Comparison of ENCODE assay signal across 1 cellular context in the genomic region with DNA sequence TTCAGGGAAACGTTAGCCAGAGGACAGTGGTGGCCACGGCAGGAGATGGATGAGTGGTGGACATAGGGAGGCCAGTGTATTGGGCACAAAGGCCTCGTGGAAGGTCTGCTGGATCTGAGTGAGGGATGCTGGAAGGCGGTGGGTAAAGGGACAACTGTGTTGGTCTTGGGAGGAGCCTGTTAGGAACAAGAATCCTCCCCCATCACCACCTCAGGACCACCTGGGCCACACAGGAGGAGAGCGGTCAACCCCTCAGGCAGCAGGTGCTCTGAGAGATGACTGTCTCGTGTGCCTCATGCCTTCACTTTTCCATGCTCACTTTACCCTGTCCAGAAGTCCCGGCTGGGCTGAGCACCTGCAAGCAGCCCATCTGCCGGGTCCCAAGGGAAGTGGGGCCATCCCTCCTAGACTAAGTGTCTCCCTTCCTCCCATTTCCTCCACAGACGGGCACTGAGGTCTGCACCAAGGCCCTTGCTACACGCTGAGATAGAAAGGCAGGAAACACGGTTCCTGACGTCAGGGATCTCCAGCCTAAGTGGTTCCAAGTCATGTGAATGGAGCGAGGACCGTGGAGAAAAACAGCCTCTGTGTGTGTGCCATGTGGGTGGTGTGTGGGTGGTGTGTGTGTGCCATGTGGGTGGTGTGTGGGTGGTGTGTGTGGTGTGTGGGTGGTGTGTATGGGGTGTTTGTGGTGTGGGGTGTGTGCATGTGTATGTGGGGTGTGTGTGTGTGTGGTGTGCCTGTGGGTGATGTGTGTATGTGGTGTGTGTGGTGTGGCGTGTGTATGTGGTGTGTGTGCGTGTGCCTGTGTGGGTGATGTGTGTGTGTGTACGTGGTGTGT.
TF ChIP-seq lines count a peak whose summit lies in the region.

No MANE protein-coding gene starts in this region.

TF ChIP-seq in HepG2, 621 proteins besides CTCF, POLR2A, EP300 and RAD21 (continues in another document):
- peak; percentile 63 for TF ChIP-seq ZNF883 (CRISPR knock-in tag; IDR thresholded peaks at IDR 0.05; ENCODE audit: not compliant biosample characterization)
- TF ChIP-seq, protein P1, sequence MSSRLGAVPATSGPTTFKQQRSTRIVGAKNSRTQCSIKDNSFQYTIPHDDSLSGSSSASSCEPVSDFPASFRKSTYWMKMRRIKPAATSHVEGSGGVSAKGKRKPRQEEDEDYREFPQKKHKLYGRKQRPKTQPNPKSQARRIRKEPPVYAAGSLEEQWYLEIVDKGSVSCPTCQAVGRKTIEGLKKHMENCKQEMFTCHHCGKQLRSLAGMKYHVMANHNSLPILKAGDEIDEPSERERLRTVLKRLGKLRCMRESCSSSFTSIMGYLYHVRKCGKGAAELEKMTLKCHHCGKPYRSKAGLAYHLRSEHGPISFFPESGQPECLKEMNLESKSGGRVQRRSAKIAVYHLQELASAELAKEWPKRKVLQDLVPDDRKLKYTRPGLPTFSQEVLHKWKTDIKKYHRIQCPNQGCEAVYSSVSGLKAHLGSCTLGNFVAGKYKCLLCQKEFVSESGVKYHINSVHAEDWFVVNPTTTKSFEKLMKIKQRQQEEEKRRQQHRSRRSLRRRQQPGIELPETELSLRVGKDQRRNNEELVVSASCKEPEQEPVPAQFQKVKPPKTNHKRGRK (CRISPR knock-in tag; IDR thresholded peaks at IDR 0.05), result 0 out of 2 replicates have a peak, but pooled peaks have one; percentile 11
- TF ChIP-seq, protein P2, sequence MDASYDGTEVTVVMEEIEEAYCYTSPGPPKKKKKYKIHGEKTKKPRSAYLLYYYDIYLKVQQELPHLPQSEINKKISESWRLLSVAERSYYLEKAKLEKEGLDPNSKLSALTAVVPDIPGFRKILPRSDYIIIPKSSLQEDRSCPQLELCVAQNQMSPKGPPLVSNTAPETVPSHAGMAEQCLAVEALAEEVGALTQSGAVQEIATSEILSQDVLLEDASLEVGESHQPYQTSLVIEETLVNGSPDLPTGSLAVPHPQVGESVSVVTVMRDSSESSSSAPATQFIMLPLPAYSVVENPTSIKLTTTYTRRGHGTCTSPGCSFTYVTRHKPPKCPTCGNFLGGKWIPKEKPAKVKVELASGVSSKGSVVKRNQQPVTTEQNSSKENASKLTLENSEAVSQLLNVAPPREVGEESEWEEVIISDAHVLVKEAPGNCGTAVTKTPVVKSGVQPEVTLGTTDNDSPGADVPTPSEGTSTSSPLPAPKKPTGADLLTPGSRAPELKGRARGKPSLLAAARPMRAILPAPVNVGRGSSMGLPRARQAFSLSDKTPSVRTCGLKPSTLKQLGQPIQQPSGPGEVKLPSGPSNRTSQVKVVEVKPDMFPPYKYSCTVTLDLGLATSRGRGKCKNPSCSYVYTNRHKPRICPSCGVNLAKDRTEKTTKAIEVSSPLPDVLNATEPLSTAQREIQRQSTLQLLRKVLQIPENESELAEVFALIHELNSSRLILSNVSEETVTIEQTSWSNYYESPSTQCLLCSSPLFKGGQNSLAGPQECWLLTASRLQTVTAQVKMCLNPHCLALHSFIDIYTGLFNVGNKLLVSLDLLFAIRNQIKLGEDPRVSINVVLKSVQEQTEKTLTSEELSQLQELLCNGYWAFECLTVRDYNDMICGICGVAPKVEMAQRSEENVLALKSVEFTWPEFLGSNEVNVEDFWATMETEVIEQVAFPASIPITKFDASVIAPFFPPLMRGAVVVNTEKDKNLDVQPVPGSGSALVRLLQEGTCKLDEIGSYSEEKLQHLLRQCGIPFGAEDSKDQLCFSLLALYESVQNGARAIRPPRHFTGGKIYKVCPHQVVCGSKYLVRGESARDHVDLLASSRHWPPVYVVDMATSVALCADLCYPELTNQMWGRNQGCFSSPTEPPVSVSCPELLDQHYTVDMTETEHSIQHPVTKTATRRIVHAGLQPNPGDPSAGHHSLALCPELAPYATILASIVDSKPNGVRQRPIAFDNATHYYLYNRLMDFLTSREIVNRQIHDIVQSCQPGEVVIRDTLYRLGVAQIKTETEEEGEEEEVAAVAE (CRISPR knock-in tag; IDR thresholded peaks at IDR 0.05; ENCODE audit: borderline replicate concordance), result no peak
- TF ChIP-seq ZNF572 (CRISPR knock-in tag; IDR thresholded peaks at IDR 0.05), result 0 out of 2 replicates have a peak, but pooled peaks have one; percentile 20
- TF ChIP-seq, protein P3, sequence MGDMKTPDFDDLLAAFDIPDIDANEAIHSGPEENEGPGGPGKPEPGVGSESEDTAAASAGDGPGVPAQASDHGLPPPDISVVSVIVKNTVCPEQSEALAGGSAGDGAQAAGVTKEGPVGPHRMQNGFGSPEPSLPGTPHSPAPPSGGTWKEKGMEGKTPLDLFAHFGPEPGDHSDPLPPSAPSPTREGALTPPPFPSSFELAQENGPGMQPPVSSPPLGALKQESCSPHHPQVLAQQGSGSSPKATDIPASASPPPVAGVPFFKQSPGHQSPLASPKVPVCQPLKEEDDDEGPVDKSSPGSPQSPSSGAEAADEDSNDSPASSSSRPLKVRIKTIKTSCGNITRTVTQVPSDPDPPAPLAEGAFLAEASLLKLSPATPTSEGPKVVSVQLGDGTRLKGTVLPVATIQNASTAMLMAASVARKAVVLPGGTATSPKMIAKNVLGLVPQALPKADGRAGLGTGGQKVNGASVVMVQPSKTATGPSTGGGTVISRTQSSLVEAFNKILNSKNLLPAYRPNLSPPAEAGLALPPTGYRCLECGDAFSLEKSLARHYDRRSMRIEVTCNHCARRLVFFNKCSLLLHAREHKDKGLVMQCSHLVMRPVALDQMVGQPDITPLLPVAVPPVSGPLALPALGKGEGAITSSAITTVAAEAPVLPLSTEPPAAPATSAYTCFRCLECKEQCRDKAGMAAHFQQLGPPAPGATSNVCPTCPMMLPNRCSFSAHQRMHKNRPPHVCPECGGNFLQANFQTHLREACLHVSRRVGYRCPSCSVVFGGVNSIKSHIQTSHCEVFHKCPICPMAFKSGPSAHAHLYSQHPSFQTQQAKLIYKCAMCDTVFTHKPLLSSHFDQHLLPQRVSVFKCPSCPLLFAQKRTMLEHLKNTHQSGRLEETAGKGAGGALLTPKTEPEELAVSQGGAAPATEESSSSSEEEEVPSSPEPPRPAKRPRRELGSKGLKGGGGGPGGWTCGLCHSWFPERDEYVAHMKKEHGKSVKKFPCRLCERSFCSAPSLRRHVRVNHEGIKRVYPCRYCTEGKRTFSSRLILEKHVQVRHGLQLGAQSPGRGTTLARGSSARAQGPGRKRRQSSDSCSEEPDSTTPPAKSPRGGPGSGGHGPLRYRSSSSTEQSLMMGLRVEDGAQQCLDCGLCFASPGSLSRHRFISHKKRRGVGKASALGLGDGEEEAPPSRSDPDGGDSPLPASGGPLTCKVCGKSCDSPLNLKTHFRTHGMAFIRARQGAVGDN (CRISPR knock-in tag; IDR thresholded peaks at IDR 0.05), result 0 out of 2 replicates have a peak, but pooled peaks have one; percentile 11
- no peak for TF ChIP-seq NAIF1 (CRISPR knock-in tag; IDR thresholded peaks at IDR 0.05; ENCODE audit: borderline replicate concordance)
- TF ChIP-seq ZNF558 (CRISPR knock-in tag; IDR thresholded peaks at IDR 0.05; ENCODE audit: borderline replicate concordance), result 0 out of 2 replicates have a peak, but pooled peaks have one; percentile 7
- TF ChIP-seq ZNF354B (CRISPR knock-in tag; IDR thresholded peaks at IDR 0.05), result no peak
- no peak for TF ChIP-seq TEAD3 (CRISPR knock-in tag; optimal IDR thresholded peaks at IDR 0.05; ENCODE audit: borderline replicate concordance)
- TF ChIP-seq ZNF589 (CRISPR knock-in tag; conservative IDR thresholded peaks at IDR 0.05), result 0 out of 2 replicates have a peak, but pooled peaks have one; percentile 79
- TF ChIP-seq, protein P4, sequence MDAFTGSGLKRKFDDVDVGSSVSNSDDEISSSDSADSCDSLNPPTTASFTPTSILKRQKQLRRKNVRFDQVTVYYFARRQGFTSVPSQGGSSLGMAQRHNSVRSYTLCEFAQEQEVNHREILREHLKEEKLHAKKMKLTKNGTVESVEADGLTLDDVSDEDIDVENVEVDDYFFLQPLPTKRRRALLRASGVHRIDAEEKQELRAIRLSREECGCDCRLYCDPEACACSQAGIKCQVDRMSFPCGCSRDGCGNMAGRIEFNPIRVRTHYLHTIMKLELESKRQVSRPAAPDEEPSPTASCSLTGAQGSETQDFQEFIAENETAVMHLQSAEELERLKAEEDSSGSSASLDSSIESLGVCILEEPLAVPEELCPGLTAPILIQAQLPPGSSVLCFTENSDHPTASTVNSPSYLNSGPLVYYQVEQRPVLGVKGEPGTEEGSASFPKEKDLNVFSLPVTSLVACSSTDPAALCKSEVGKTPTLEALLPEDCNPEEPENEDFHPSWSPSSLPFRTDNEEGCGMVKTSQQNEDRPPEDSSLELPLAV (CRISPR knock-in tag; conservative IDR thresholded peaks at IDR 0.05; ENCODE audit: low read depth), result no peak
- TF ChIP-seq, protein P5, sequence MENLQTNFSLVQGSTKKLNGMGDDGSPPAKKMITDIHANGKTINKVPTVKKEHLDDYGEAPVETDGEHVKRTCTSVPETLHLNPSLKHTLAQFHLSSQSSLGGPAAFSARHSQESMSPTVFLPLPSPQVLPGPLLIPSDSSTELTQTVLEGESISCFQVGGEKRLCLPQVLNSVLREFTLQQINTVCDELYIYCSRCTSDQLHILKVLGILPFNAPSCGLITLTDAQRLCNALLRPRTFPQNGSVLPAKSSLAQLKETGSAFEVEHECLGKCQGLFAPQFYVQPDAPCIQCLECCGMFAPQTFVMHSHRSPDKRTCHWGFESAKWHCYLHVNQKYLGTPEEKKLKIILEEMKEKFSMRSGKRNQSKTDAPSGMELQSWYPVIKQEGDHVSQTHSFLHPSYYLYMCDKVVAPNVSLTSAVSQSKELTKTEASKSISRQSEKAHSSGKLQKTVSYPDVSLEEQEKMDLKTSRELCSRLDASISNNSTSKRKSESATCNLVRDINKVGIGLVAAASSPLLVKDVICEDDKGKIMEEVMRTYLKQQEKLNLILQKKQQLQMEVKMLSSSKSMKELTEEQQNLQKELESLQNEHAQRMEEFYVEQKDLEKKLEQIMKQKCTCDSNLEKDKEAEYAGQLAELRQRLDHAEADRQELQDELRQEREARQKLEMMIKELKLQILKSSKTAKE (CRISPR knock-in tag; IDR thresholded peaks at IDR 0.05; ENCODE audit: borderline replicate concordance), result peak; percentile 48; the same call in 1 of the 2 replicates
- 0 out of 2 replicates have a peak, but pooled peaks have one; percentile 65 for TF ChIP-seq HOXA9 (CRISPR knock-in tag; IDR thresholded peaks at IDR 0.05; ENCODE audit: borderline replicate concordance)
- 0 out of 2 replicates have a peak, but pooled peaks have one; percentile 20 for TF ChIP-seq ZNF737 (CRISPR knock-in tag; IDR thresholded peaks at IDR 0.05; ENCODE audit: borderline replicate concordance)
- TF ChIP-seq HNRNPLL (IDR thresholded peaks at IDR 0.05; ENCODE audit: low read depth, low read length, poor library complexity, severe bottlenecking), result peak; percentile 80
- TF ChIP-seq, protein P6, sequence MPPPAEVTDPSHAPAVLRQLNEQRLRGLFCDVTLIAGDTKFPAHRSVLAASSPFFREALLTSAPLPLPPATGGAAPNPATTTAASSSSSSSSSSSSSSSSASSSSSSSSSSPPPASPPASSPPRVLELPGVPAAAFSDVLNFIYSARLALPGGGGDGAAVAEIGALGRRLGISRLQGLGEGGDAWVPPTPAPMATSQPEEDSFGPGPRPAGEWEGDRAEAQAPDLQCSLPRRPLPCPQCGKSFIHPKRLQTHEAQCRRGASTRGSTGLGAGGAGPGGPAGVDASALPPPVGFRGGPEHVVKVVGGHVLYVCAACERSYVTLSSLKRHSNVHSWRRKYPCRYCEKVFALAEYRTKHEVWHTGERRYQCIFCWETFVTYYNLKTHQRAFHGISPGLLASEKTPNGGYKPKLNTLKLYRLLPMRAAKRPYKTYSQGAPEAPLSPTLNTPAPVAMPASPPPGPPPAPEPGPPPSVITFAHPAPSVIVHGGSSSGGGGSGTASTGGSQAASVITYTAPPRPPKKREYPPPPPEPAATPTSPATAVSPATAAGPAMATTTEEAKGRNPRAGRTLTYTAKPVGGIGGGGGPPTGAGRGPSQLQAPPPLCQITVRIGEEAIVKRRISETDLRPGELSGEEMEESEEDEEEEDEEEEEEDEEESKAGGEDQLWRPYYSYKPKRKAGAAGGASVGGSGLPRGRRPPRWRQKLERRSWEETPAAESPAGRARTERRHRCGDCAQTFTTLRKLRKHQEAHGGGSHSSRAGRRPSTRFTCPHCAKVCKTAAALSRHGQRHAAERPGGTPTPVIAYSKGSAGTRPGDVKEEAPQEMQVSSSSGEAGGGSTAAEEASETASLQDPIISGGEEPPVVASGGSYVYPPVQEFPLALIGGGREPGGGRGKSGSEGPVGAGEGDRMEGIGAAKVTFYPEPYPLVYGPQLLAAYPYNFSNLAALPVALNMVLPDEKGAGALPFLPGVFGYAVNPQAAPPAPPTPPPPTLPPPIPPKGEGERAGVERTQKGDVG (CRISPR knock-in tag; IDR thresholded peaks at IDR 0.05; ENCODE audit: borderline replicate concordance), result peak; percentile 29; the same call in 1 of the 2 replicates
- TF ChIP-seq ZNF251 (CRISPR knock-in tag; IDR thresholded peaks at IDR 0.05), result no peak
- TF ChIP-seq, protein P7, sequence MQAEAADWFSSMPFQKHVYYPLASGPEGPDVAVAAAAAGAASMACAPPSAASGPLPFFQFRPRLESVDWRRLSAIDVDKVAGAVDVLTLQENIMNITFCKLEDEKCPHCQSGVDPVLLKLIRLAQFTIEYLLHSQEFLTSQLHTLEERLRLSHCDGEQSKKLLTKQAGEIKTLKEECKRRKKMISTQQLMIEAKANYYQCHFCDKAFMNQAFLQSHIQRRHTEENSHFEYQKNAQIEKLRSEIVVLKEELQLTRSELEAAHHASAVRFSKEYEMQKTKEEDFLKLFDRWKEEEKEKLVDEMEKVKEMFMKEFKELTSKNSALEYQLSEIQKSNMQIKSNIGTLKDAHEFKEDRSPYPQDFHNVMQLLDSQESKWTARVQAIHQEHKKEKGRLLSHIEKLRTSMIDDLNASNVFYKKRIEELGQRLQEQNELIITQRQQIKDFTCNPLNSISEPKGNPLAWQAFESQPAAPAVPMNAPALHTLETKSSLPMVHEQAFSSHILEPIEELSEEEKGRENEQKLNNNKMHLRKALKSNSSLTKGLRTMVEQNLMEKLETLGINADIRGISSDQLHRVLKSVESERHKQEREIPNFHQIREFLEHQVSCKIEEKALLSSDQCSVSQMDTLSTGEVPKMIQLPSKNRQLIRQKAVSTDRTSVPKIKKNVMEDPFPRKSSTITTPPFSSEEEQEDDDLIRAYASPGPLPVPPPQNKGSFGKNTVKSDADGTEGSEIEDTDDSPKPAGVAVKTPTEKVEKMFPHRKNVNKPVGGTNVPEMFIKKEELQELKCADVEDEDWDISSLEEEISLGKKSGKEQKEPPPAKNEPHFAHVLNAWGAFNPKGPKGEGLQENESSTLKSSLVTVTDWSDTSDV (CRISPR knock-in tag; IDR thresholded peaks at IDR 0.05), result no peak
- TF ChIP-seq ZNF619 (CRISPR knock-in tag; IDR thresholded peaks at IDR 0.05), result no peak
- no peak for TF ChIP-seq HES4 (CRISPR knock-in tag; IDR thresholded peaks at IDR 0.05; ENCODE audit: borderline replicate concordance)
- TF ChIP-seq IKZF4 (CRISPR knock-in tag; IDR thresholded peaks at IDR 0.05; ENCODE audit: borderline replicate concordance, low read depth, not compliant biosample characterization), result peak; percentile 34
- peak; percentile 57; the same call in 1 of the 2 replicates for TF ChIP-seq JUNB (CRISPR knock-in tag; IDR thresholded peaks at IDR 0.05; ENCODE audit: borderline replicate concordance)
- TF ChIP-seq HOXA7 (CRISPR knock-in tag; IDR thresholded peaks at IDR 0.05), result 0 out of 2 replicates have a peak, but pooled peaks have one; percentile 55
- peak; percentile 87; the same call in 1 of the 2 replicates for TF ChIP-seq HNRNPL (IDR thresholded peaks at IDR 0.05; ENCODE audit: low read depth, low read length)
- 0 out of 2 replicates have a peak, but pooled peaks have one; percentile 20 for TF ChIP-seq ZNF782 (CRISPR knock-in tag; IDR thresholded peaks at IDR 0.05; ENCODE audit: borderline replicate concordance)
